ENCODE assay signal across 11 cellular contexts in genomic region chr14:68444449-68445168, GRCh38.
DNase-seq lines count a peak whose midpoint lies in the region; ATAC-seq and TF ChIP-seq lines count a peak whose summit lies in the region.
"Had no signal": no experiment of that assay in that cellular context is flagged by ENCODE, and none has a peak within 500 bp of the region (broad histone marks: within the 10 kb centered on the region; RNA-seq: fewer than 3 reads in every experiment).

No MANE protein-coding gene starts in this region.

- TF ChIP-seq POLR2A in breast epithelium (IDR thresholded peaks at IDR 0.05), result no peak
- TF ChIP-seq POLR2A in erythroblast (IDR thresholded peaks at IDR 0.05; ENCODE audit: low read length), result no peak

- ATAC-seq in GM18868 (IDR thresholded peaks at IDR 0.05; ENCODE audit: unreplicated experiment) (no peak), HG03159 (IDR thresholded peaks at IDR 0.05; ENCODE audit: unreplicated experiment) (no peak)
- ATAC-seq: Panc1 had no signal

- H3K9me3 ChIP-seq in breast epithelium, result no peaks in the 10 kb centered on the region

- intact Hi-C loops in breast epithelium (cut with DNase I; ENCODE audit: low total_unique reads), result loop anchor here (10.0 kb wide), 1 partner anchor 630 kb away; no protein-coding TSS in a partner anchor

- peak; percentile 50 for DNase-seq in ACHN
- DNase-seq in LHCN-M2 (ENCODE audit: low read depth), result peak; percentile 96
- DNase-seq in breast epithelium (ENCODE audit: low spot score in 2 of 2), result peak; percentile 57 to 80
- DNase-seq in midbrain (lab: John Stamatoyannopoulos, UW), result peak; percentile 7
- DNase-seq in middle frontal gyrus (ENCODE audit: extremely low spot score, low spot score), result no peak
- no peak for DNase-seq in erythroblast (lab: John Stamatoyannopoulos, UW)
- DNase-seq: activated CD4-positive, alpha-beta T cell treated with anti-CD3 and anti-CD28 coated beads, Interleukin-2, amount 50 U/mL, for 1 hour had no signal

- no peaks in the 10 kb centered on the region for H3K27me3 ChIP-seq in breast epithelium

- peaks cover 0 to 14% of the 10 kb centered on the region in 2 donors for H3K4me1 ChIP-seq in breast epithelium

- H3K4me3 ChIP-seq in breast epithelium, result no peak overlapping the region

- H3K27ac ChIP-seq in breast epithelium, result peak overlapping the region; percentile 57 to 67
- H3K27ac ChIP-seq: C4-2B had no signal

- TF ChIP-seq CTCF in breast epithelium (IDR thresholded peaks at IDR 0.05), result no peak

- in situ Hi-C loops in ACHN (cut with HindIII; ENCODE audit: low pct_ligation_motif_present, low pct_unique_long_range_greater_than_20kb, low sequenced_read_pairs), result no loop called here

- H3K36me3 ChIP-seq in breast epithelium, result no peaks in the 10 kb centered on the region

Comparison
In these comparisons a context has a peak if more than half of its experiments do, and no peak if none do; other contexts are left out.
1. DNase-seq: peak in ACHN (single experiment), LHCN-M2 (single experiment), breast epithelium (2 of 2) and midbrain (single experiment); none in middle frontal gyrus (single experiment) and erythroblast (0 of 2).